In genomic region chr14:89953602-89954001, GRCh38 we compare ENCODE assay signal across 8 cellular contexts. TPM values are rescaled to one million over a fixed set of nuclear protein-coding genes. Genes with fewer than 3 reads are reported as not detected.
DNase-seq lines count a peak whose midpoint lies in the region; ATAC-seq and TF ChIP-seq lines count a peak whose summit lies in the region.
"Had no signal": no experiment of that assay in that cellular context is flagged by ENCODE, and none has a peak within 500 bp of the region (broad histone marks: within the 10 kb centered on the region; RNA-seq: fewer than 3 reads in every experiment).

No MANE protein-coding gene starts in this region.

- intact Hi-C loops in aorta (cut with DNase I), result no loop called here

- 48 to 58% methylated on average over 1 of the region's 1 CpG for WGBS in aorta, 2 donors

- H3K9me3 ChIP-seq in MM.1S (replicated peaks; ENCODE audit: insufficient read depth, low read length) (no peaks in the 10 kb centered on the region), aorta (ENCODE audit: control insufficient read depth, low read length) (no peaks in the 10 kb centered on the region)

- H3K27me3 ChIP-seq in MM.1S (replicated peaks; ENCODE audit: insufficient read depth, low read length) (no peaks in the 10 kb centered on the region), aorta (ENCODE audit: control insufficient read depth in 1 of 2, insufficient read depth in 2 of 2, low read length in 1 of 2) (no peaks in the 10 kb centered on the region)

- H3K4me3 Mint-ChIP-seq in chondrocyte (ENCODE audit: unreplicated experiment) (peak overlapping the region; percentile 99), neural crest cell (peak overlapping the region; percentile 96)

- no peaks in the 10 kb centered on the region for H3K36me3 ChIP-seq in MM.1S (replicated peaks; ENCODE audit: insufficient read depth, low read length)
- peaks cover 0 to 1% of the 10 kb centered on the region in 2 donors for H3K36me3 ChIP-seq in aorta (ENCODE audit: control insufficient read depth in 1 of 2, insufficient read depth in 2 of 2, low read length in 1 of 2)

- H3K9me2 ChIP-seq in MM.1S (replicated peaks; ENCODE audit: insufficient read depth, low read length), result no peaks in the 10 kb centered on the region

- H3K9me3 Mint-ChIP-seq in chondrocyte (ENCODE audit: low read depth) (no peaks in the 10 kb centered on the region), neural crest cell (no peaks in the 10 kb centered on the region)

- TF ChIP-seq CTCF in MM.1S (IDR thresholded peaks at IDR 0.05; ENCODE audit: low read length) (no peak), chondrocyte (IDR thresholded peaks at IDR 0.05) (no peak), neural crest cell (conservative IDR thresholded peaks at IDR 0.05) (no peak)

- peak overlapping the region; percentile 69; the same call in 1 of the 2 replicates for H3K9ac ChIP-seq in MM.1S (ENCODE audit: low read length)

- H3K79me2 ChIP-seq in MM.1S (ENCODE audit: low read length), result peaks cover 16% of the 10 kb centered on the region

- peak overlapping the region; percentile 70; the same call in 1 of the 2 replicates for H3K27ac ChIP-seq in MM.1S (ENCODE audit: low read length)
- H3K27ac ChIP-seq in aorta (ENCODE audit: low read depth in 1 of 2, low read length in 2 of 2), result peak overlapping the region in 1 of 2 donors; percentile 19

- H3F3A ChIP-seq in MM.1S (ENCODE audit: insufficient read depth, low read length), result peaks cover 13% of the 10 kb centered on the region; the same call in 1 of the 2 replicates

- H4K20me1 ChIP-seq in MM.1S (ENCODE audit: insufficient read depth, low read length), result no peaks in the 10 kb centered on the region

- H3K27me3 Mint-ChIP-seq in chondrocyte (ENCODE audit: low read depth) (no peaks in the 10 kb centered on the region), neural crest cell (ENCODE audit: low read depth) (no peaks in the 10 kb centered on the region)

- H3K4me3 ChIP-seq in GM08714 (ENCODE audit: low read length) (peak overlapping the region; percentile 67; the same call in 1 of the 2 replicates), MM.1S (ENCODE audit: low read length) (peak overlapping the region; percentile 74), aorta (ENCODE audit: low read length in 2 of 2) (no peak overlapping the region)

- H3K27ac Mint-ChIP-seq in chondrocyte (ENCODE audit: unreplicated experiment) (peak overlapping the region; percentile 1), neural crest cell (ENCODE audit: unreplicated experiment) (no peak overlapping the region)

- 0 out of 2 replicates have a peak, but pooled peaks cover 5% of the 10 kb centered on the region for H3K4me1 ChIP-seq in MM.1S (ENCODE audit: low read length)
- H3K4me1 ChIP-seq in aorta (ENCODE audit: control insufficient read depth in 1 of 2, insufficient read depth in 2 of 2, low read length in 2 of 2), result peaks cover 0 to 5% of the 10 kb centered on the region in 2 donors

- peak overlapping the region; percentile 64; the same call in 1 of the 2 replicates for H3K4me2 ChIP-seq in MM.1S (ENCODE audit: low read depth, low read length)

- no peak for DNase-seq in MM.1S
- DNase-seq in chondrocyte (ENCODE audit: low spot score), result no peak
- DNase-seq in neural crest cell (ENCODE audit: low read depth, low spot score), result no peak
- no peak for DNase-seq in aorta
- DNase-seq in NCI-H2107 treated with DMSO at 0.1 percent for 48 hours (lab: John Stamatoyannopoulos, UW; ENCODE audit: unreplicated experiment), result no peak
- DNase-seq: activated effector memory CD4-positive, alpha-beta T cell treated with anti-CD3 and anti-CD28 coated beads, Interleukin-2, amount 50 U/mL, for 16 hours had no signal

- ATAC-seq in HG03342 (IDR thresholded peaks at IDR 0.05; ENCODE audit: unreplicated experiment), result no peak
- ATAC-seq in aorta (ENCODE audit: low FRiP score), result no peak

- H2AFZ ChIP-seq in MM.1S (ENCODE audit: low read length), result no peak overlapping the region

- H3K36me3 Mint-ChIP-seq in chondrocyte (ENCODE audit: low read depth), result peaks cover 1% of the 10 kb centered on the region
- peaks cover 1% of the 10 kb centered on the region for H3K36me3 Mint-ChIP-seq in neural crest cell (ENCODE audit: low read depth)

- H3K4me1 Mint-ChIP-seq in chondrocyte (ENCODE audit: low read depth) (peaks cover 30% of the 10 kb centered on the region), neural crest cell (peaks cover 45% of the 10 kb centered on the region)

RNA-seq across cellular contexts. Expression of gene EFCAB11, which starts 0.9 kb away (rescaled TPM):
- 5.6 to 11.3 TPM (median 7.7 TPM) in 3 replicates for total RNA-seq in chondrocyte
- 14.8 and 15.4 TPM in 2 replicates for total RNA-seq in neural crest cell
- total RNA-seq in aorta, result 1 to 10 TPM; 3.4 to 7.5 TPM
- 1 to 10 TPM; 5.1 to 8.8 TPM for polyA plus RNA-seq in aorta

RNA-seq across cellular contexts. Expression of gene TDP1, which starts 2.1 kb away (rescaled TPM):
- total RNA-seq in chondrocyte (13.4 to 17.3 TPM (median 15.0 TPM) in 3 replicates), neural crest cell (54.3 and 62.8 TPM in 2 replicates), aorta (10 to 100 TPM; 10.4 to 13.3 TPM)
- 1 to 10 TPM; 3.5 to 4.5 TPM for polyA plus RNA-seq in aorta

Comparison
In these comparisons a context has a peak if more than half of its experiments do, and no peak if none do; other contexts are left out.
1. H3K4me3 ChIP-seq: peak in GM08714 (single experiment) and MM.1S (single experiment); none in aorta (0 of 2).